In the genomic region with DNA sequence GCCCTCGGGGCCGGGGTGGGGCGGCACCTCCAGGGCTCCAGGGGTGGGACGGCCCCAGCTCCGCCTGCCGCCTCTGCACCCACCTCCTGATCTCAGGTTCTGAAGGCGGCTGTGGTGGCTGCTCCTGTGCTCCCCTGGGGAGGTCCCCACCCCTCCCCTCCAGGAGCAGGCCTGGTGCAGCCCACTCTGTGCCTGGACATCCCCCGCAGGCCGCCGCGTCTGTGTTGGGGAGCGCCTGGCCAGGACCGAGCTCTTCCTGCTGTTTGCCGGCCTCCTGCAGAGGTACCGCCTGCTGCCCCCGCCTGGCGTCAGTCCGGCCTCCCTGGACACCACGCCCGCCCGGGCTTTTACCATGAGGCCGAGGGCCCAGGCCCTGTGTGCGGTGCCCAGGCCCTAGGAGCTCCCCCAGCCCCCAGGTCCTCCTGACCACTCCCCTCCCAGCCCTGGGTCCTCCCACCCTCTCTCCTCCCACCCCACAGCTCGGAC, we compare ENCODE assay signal across 13 cellular contexts. TPM values are rescaled to one million over a fixed set of nuclear protein-coding genes. Genes with fewer than 3 reads are reported as not detected.
DNase-seq lines count a peak whose midpoint lies in the region; ATAC-seq and TF ChIP-seq lines count a peak whose summit lies in the region.
"Had no signal": no experiment of that assay in that cellular context is flagged by ENCODE, and none has a peak within 500 bp of the region (broad histone marks: within the 10 kb centered on the region; RNA-seq: fewer than 3 reads in every experiment).

No MANE protein-coding gene starts in this region.

- H3K27me3 ChIP-seq in cardiac muscle cell (no peaks in the 10 kb centered on the region), gastroesophageal sphincter (peaks cover 77% of the 10 kb centered on the region)

- H3K4me3 ChIP-seq in cardiac muscle cell (no peak overlapping the region), gastroesophageal sphincter (no peak overlapping the region)
- H3K4me3 ChIP-seq: lung had no signal

- TF ChIP-seq EP300 in gastroesophageal sphincter (IDR thresholded peaks at IDR 0.05): no peak

- no peak overlapping the region for H3K27ac ChIP-seq in cardiac muscle cell
- H3K27ac ChIP-seq in gastroesophageal sphincter: no peak overlapping the region

- H3K36me3 ChIP-seq in cardiac muscle cell: no peaks in the 10 kb centered on the region
- no peaks in the 10 kb centered on the region for H3K36me3 ChIP-seq in gastroesophageal sphincter

- TF ChIP-seq POLR2A in gastroesophageal sphincter (IDR thresholded peaks at IDR 0.05): no peak

- no peaks in the 10 kb centered on the region for H3K9me3 ChIP-seq in cardiac muscle cell (ENCODE audit: low read depth)
- H3K9me3 ChIP-seq in gastroesophageal sphincter: no peaks in the 10 kb centered on the region

- no CpG with 5 or more reads among the region's 24 CpGs for WGBS in gastroesophageal sphincter (ENCODE audit: low coverage in 1 of 2), 2 donors

- TF ChIP-seq CTCF in cardiac muscle cell (IDR thresholded peaks at IDR 0.05; ENCODE audit: low read depth, low read length): peak; percentile 8
- no peak for TF ChIP-seq CTCF in gastroesophageal sphincter (IDR thresholded peaks at IDR 0.05)

- H3K4me1 ChIP-seq in cardiac muscle cell (ENCODE audit: low read depth): peaks cover 13% of the 10 kb centered on the region
- H3K4me1 ChIP-seq in gastroesophageal sphincter: peaks cover 0 to 20% (median 2%) of the 10 kb centered on the region in 3 donors

- ATAC-seq in left ventricle myocardium superior (no peak), gastroesophageal sphincter (no peak)

- intact Hi-C loops in left ventricle myocardium superior (cut with micrococcal nuclease): no loop called here

- DNase-seq in cardiac muscle cell (ENCODE audit: low read depth in 1 of 2, low spot score in 1 of 2) (peak in 1 of 2 donors; percentile 65), left ventricle myocardium superior (no peak), SK-N-DZ (ENCODE audit: low spot score) (peak; percentile 71), iris pigment epithelial cell (ENCODE audit: low read depth) (peak; percentile 36), SKM-1 (lab: John Stamatoyannopoulos, UW; ENCODE audit: unreplicated experiment) (no peak), NCI-H2227 (lab: John Stamatoyannopoulos, UW; ENCODE audit: unreplicated experiment) (no peak), NCI-H526 (lab: John Stamatoyannopoulos, UW) (no peak)
- DNase-seq: activated CD8-positive, alpha-beta memory T cell treated with anti-CD3 and anti-CD28 coated beads, Interleukin-2, amount 50 U/mL, for 48 hours; MM.1S had no signal

RNA-seq across cellular contexts. Expression of a gene that starts 5.5 kb away (rescaled TPM):
- total RNA-seq in cardiac muscle cell (3.4 TPM in 1 of 2 replicates, not detected in the other), left ventricle myocardium superior (not detected), gastroesophageal sphincter (not detected)
- 0.10 TPM in 1 of 2 replicates, not detected in the other for polyA plus RNA-seq in cardiac muscle cell
- polyA plus RNA-seq in SK-N-DZ (2014; cell fraction: cytosol; rRNA removed): 1.7 and 2.9 TPM in 2 replicates
- 2.0 and 4.2 TPM in 2 replicates for polyA plus RNA-seq in SK-N-DZ (2014; cell fraction: nucleus; rRNA removed)
- total RNA-seq: dermis microvascular lymphatic vessel endothelial cell had no signal
- polyA plus RNA-seq: AG04450 had no signal

RNA-seq across cellular contexts. Expression of a gene that starts 13.1 kb away (rescaled TPM):
- total RNA-seq in cardiac muscle cell: 11.7 and 18.1 TPM in 2 replicates
- polyA plus RNA-seq in cardiac muscle cell: 18.3 and 23.6 TPM in 2 replicates
- total RNA-seq in left ventricle myocardium superior: 9.6 TPM
- 9.5 and 12.6 TPM in 2 replicates for polyA plus RNA-seq in SK-N-DZ (2014; cell fraction: cytosol; rRNA removed)
- 6.4 and 9.1 TPM in 2 replicates for polyA plus RNA-seq in SK-N-DZ (2014; cell fraction: nucleus; rRNA removed)
- total RNA-seq in gastroesophageal sphincter: 10 to 100 TPM in 3 of 4 donors, 1 to 10 TPM in 1; 6.0 to 16.7 (median 12.0) TPM

RNA-seq across cellular contexts. Expression of a gene that starts 34.0 kb away (rescaled TPM):
- total RNA-seq in cardiac muscle cell (12.0 and 12.8 TPM in 2 replicates), left ventricle myocardium superior (10.2 TPM), gastroesophageal sphincter (100 to 1,000 TPM in 1 of 4 donors, 10 to 100 TPM in 3; 44.8 to 106 (median 60.1) TPM)
- polyA plus RNA-seq in cardiac muscle cell: 9.6 and 14.4 TPM in 2 replicates
- 27.4 and 30.5 TPM in 2 replicates for polyA plus RNA-seq in SK-N-DZ (2014; cell fraction: cytosol; rRNA removed)
- 28.2 and 35.6 TPM in 2 replicates for polyA plus RNA-seq in SK-N-DZ (2014; cell fraction: nucleus; rRNA removed)

RNA-seq across cellular contexts. Expression of a gene that starts 55.9 kb away (rescaled TPM):
- total RNA-seq in cardiac muscle cell (11.2 and 16.3 TPM in 2 replicates), left ventricle myocardium superior (41.5 TPM), gastroesophageal sphincter (10 to 100 TPM; 13.6 to 27.9 (median 16.3) TPM)
- 4.4 and 7.5 TPM in 2 replicates for polyA plus RNA-seq in cardiac muscle cell
- polyA plus RNA-seq in SK-N-DZ (2014; cell fraction: cytosol; rRNA removed): 4.8 and 8.1 TPM in 2 replicates
- 2.8 and 5.1 TPM in 2 replicates for polyA plus RNA-seq in SK-N-DZ (2014; cell fraction: nucleus; rRNA removed)

Comparison
In these comparisons a context has a peak if more than half of its experiments do, and no peak if none do; other contexts are left out.
1. DNase-seq: peak in SK-N-DZ (single experiment) and iris pigment epithelial cell (single experiment); none in left ventricle myocardium superior (single experiment), SKM-1 (single experiment), NCI-H2227 (single experiment) and NCI-H526 (0 of 2).